In genomic region chr13:93182406-93182805, GRCh38 we compare ENCODE assay signal across 9 cellular contexts. TPM values are rescaled to one million over a fixed set of nuclear protein-coding genes. Genes with fewer than 3 reads are reported as not detected.
"Had no signal": no experiment of that assay in that cellular context is flagged by ENCODE, and none has a peak within 500 bp of the region (broad histone marks: within the 10 kb centered on the region; RNA-seq: fewer than 3 reads in every experiment).

No MANE protein-coding gene starts in this region.

- H3K9me3 ChIP-seq: HAP-1 had no signal

- DNase-seq: H7, HFFc6 had no signal

- H3K36me3 ChIP-seq: HAP-1 had no signal

- ATAC-seq: GM23338, HCT116, HepG2 had no signal

- H3K4me3 ChIP-seq: GM23338, HAP-1 had no signal

- FAIRE-seq: H1, HepG2 had no signal

- H3K4me2 ChIP-seq: GM23338 had no signal

- H2AFZ ChIP-seq: GM23338 had no signal

- H3K27ac ChIP-seq: HL-60 had no signal

RNA-seq across cellular contexts. Expression of gene GPC6, which starts 44.2 kb away (rescaled TPM):
- polyA plus RNA-seq: IgD-negative memory B cell had no signal
